ENCODE assay signal across 9 cellular contexts in the genomic region with DNA sequence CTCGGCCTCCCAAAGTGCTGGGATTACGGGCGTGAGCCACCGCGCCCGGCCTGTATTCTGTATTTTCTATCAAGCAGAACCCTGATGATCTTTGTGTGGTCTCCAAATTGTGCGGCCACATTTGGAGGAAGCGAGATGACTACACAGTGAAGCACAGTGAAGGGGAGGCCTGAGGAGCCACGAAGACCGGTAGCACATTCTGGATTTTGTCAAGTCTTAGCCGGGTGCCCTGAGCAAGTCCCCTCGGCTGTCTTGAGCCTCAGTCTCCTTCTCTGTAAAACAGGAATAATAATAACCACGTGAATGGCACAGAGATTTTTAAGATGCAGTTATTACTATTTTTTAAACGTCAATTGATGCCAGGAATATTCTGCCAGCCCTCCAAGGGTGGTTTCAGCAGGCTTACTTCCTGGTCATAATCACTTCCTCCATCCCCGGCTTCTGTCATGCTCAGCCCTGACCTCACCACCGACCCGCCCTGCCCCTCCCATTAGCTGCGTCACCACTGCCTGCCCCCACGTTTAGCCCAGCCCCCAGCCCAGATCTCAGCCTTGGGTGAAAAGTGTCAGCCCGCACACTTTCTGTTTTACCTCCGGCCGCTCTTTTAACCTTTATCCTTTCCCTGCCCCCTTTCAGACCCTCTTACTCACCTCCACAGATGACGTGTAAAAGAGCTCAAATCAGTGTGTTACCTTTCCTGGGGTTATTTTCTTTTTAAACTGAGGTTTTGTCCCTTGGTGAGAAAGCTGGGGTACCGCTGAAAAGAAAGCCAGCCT. TPM values are rescaled to one million over a fixed set of nuclear protein-coding genes. Genes with fewer than 3 reads are reported as not detected.
A peak's percentile ranks its signal among the peaks of the same experiment; 100 is the strongest.
DNase-seq lines count a peak whose midpoint lies in the region; ATAC-seq and TF ChIP-seq lines count a peak whose summit lies in the region.
"Had no signal": no experiment of that assay in that cellular context is flagged by ENCODE, and none has a peak within 500 bp of the region (broad histone marks: within the 10 kb centered on the region; RNA-seq: fewer than 3 reads in every experiment).

No MANE protein-coding gene starts in this region.

- ATAC-seq in GM21619 (IDR thresholded peaks at IDR 0.05; ENCODE audit: unreplicated experiment) (peak; percentile 96), lung (ENCODE audit: insufficient read depth, low FRiP score) (peak; percentile 99)

- POLR2A ChIA-PET in activated CD4-positive, alpha-beta T cell treated with anti-CD3 and anti-CD28 coated beads, Interleukin-2, amount 10 ng/mL, durations not matched to agents 7 days and 5 days (lab: Charles Lee): no interaction called here

- 47 to 52% methylated on average over 24 of the region's 24 CpGs for WGBS in lung, 2 donors

- H3K4me1 Mint-ChIP-seq in IgD-negative memory B cell: peaks cover 6 to 11% (median 7%) of the 10 kb centered on the region in 3 donors
- peaks cover 18% of the 10 kb centered on the region for H3K4me1 Mint-ChIP-seq in activated CD4-positive, alpha-beta T cell treated with anti-CD3 and anti-CD28 coated beads, Interleukin-2, amount 10 ng/mL, durations not matched to agents 7 days and 5 days

- no peaks in the 10 kb centered on the region for H3K36me3 Mint-ChIP-seq in IgD-negative memory B cell
- peaks cover 1% of the 10 kb centered on the region for H3K36me3 Mint-ChIP-seq in activated CD4-positive, alpha-beta T cell treated with anti-CD3 and anti-CD28 coated beads, Interleukin-2, amount 10 ng/mL, durations not matched to agents 7 days and 5 days (ENCODE audit: low read depth)

- H3K27me3 Mint-ChIP-seq in IgD-negative memory B cell: no peaks in the 10 kb centered on the region
- no peaks in the 10 kb centered on the region for H3K27me3 Mint-ChIP-seq in activated CD4-positive, alpha-beta T cell treated with anti-CD3 and anti-CD28 coated beads, Interleukin-2, amount 10 ng/mL, durations not matched to agents 7 days and 5 days

- H3K4me3 ChIP-seq in lung: no peak overlapping the region

- no peak for TF ChIP-seq CTCF in lung (IDR thresholded peaks at IDR 0.05; ENCODE audit: control extremely low read depth, extremely low read depth)

- peaks cover 0 to 4% of the 10 kb centered on the region in 2 donors for H3K9me3 ChIP-seq in lung (ENCODE audit: control insufficient read depth in 2 of 2, insufficient read depth in 1 of 2, low read length in 1 of 2)

- H3K4me3 Mint-ChIP-seq in IgD-negative memory B cell: peak overlapping the region; percentile 69 to 96 (median 89)
- H3K4me3 Mint-ChIP-seq in activated CD4-positive, alpha-beta T cell treated with anti-CD3 and anti-CD28 coated beads, Interleukin-2, amount 10 ng/mL, durations not matched to agents 7 days and 5 days: peak overlapping the region; percentile 67

- H3K27ac Mint-ChIP-seq in IgD-negative memory B cell: peak overlapping the region; percentile 83 to 99 (median 94)
- H3K27ac Mint-ChIP-seq in activated CD4-positive, alpha-beta T cell treated with anti-CD3 and anti-CD28 coated beads, Interleukin-2, amount 10 ng/mL, durations not matched to agents 7 days and 5 days: peak overlapping the region; percentile 95

- no peaks in the 10 kb centered on the region for H3K36me3 ChIP-seq in lung (ENCODE audit: control insufficient read depth in 2 of 2, insufficient read depth in 2 of 2, low read length in 2 of 2)

- H3K4me1 ChIP-seq in lung (ENCODE audit: control insufficient read depth in 2 of 2, insufficient read depth in 2 of 2, low read length in 2 of 2): peaks cover 0 to 11% of the 10 kb centered on the region in 2 donors

- H3K9me3 Mint-ChIP-seq in IgD-negative memory B cell: no peaks in the 10 kb centered on the region
- H3K9me3 Mint-ChIP-seq in activated CD4-positive, alpha-beta T cell treated with anti-CD3 and anti-CD28 coated beads, Interleukin-2, amount 10 ng/mL, durations not matched to agents 7 days and 5 days: peaks cover 4% of the 10 kb centered on the region

- CTCF ChIA-PET in activated CD4-positive, alpha-beta T cell treated with anti-CD3 and anti-CD28 coated beads, Interleukin-2, amount 10 ng/mL, durations not matched to agents 7 days and 5 days (lab: Charles Lee): interaction anchor here (1.0 to 1.5 kb wide), 3 partner anchors 9 to 36 kb away, joined by 3 to 5 read pairs (median 4); a partner anchor contains a TSS

- peak overlapping the region in 1 of 2 donors; percentile 97 for H3K27ac ChIP-seq in lung (ENCODE audit: low read depth in 1 of 2, low read length in 1 of 2)
- H3K27ac ChIP-seq: VCaP had no signal

- DNase-seq in DMS53 treated with DMSO at 0.1 percent for 48 hours (lab: John Stamatoyannopoulos, UW; ENCODE audit: unreplicated experiment) (peak; percentile 64), dermis blood vessel endothelial cell (peak; percentile 96), lung (ENCODE audit: low spot score) (peak; percentile 94), NCI-H187 (lab: John Stamatoyannopoulos, UW) (no peak)
- DNase-seq in activated CD4-positive, alpha-beta T cell treated with anti-CD3 and anti-CD28 coated beads, Interleukin-2, amount 10 ng/mL, durations not matched to agents 7 days and 5 days: peak; percentile 92
- peak; percentile 66 for DNase-seq in stimulated activated CD8-positive, alpha-beta memory T cell treated with anti-CD3 and anti-CD28 coated beads, Interleukin-12 subunit alpha, Interleukin-12 subunit beta, amount 100 ng/mL, for 1 hour (ENCODE audit: low read depth)

- no peaks in the 10 kb centered on the region for H3K27me3 ChIP-seq in lung (ENCODE audit: control insufficient read depth, insufficient read depth)

RNA-seq across cellular contexts. Expression of a gene that starts 27.0 kb away (rescaled TPM):
- 55.8 TPM for polyA plus RNA-seq in IgD-negative memory B cell
- 10 to 100 TPM; 43.4 to 45.0 TPM for total RNA-seq in activated CD4-positive, alpha-beta T cell treated with anti-CD3 and anti-CD28 coated beads, Interleukin-2, amount 10 ng/mL, durations not matched to agents 7 days and 5 days
- total RNA-seq in dermis blood vessel endothelial cell: 64.0 and 137 TPM in 2 replicates
- total RNA-seq in lung: 100 to 1,000 TPM in 1 of 2 donors, 10 to 100 TPM in 1; 62.2 to 215 TPM
- 100 to 1,000 TPM; 122 to 204 TPM for polyA plus RNA-seq in lung

RNA-seq across cellular contexts. Expression of a gene that starts 36.1 kb away (rescaled TPM):
- 705 TPM for polyA plus RNA-seq in IgD-negative memory B cell
- 10 to 100 TPM; 11.3 to 14.9 TPM for total RNA-seq in activated CD4-positive, alpha-beta T cell treated with anti-CD3 and anti-CD28 coated beads, Interleukin-2, amount 10 ng/mL, durations not matched to agents 7 days and 5 days
- 105 and 303 TPM in 2 replicates for total RNA-seq in dermis blood vessel endothelial cell
- total RNA-seq in lung: 100 to 1,000 TPM; 310 to 377 TPM
- polyA plus RNA-seq in lung: 1,000 to 10,000 TPM in 1 of 2 donors, 100 to 1,000 TPM in 1; 138 to 1,153 TPM

Comparison
In these comparisons a context has a peak if more than half of its experiments do, and no peak if none do; other contexts are left out.
1. DNase-seq: peak in DMS53 treated with DMSO at 0.1 percent for 48 hours (single experiment), activated CD4-positive, alpha-beta T cell treated with anti-CD3 and anti-CD28 coated beads, Interleukin-2, amount 10 ng/mL, durations not matched to agents 7 days and 5 days (single experiment), dermis blood vessel endothelial cell (single experiment), lung (single experiment) and stimulated activated CD8-positive, alpha-beta memory T cell treated with anti-CD3 and anti-CD28 coated beads, Interleukin-12 subunit alpha, Interleukin-12 subunit beta, amount 100 ng/mL, for 1 hour (single experiment); none in NCI-H187 (0 of 2).